In genomic region chr11:2526808-2527381, GRCh38 we compare ENCODE assay signal across 8 cellular contexts.
DNase-seq lines count a peak whose midpoint lies in the region; ATAC-seq, FAIRE-seq and TF ChIP-seq lines count a peak whose summit lies in the region.

No MANE protein-coding gene starts in this region.

- no TSS peak for BruUV-seq in GM12878 (replicated peaks; lab: Mats Ljungman, UMichigan)

- no peaks in the 10 kb centered on the region for H3K36me3 Mint-ChIP-seq in natural killer cell

- H3K4me3 Mint-ChIP-seq in natural killer cell = no peak overlapping the region

- DNase-seq in BE2C = peak; percentile 3
- DNase-seq in Kasumi-1 (lab: John Stamatoyannopoulos, UW) = peak; percentile 66 to 71
- DNase-seq in GM12878 (ENCODE audit: low read depth, low spot score) = no peak
- DNase-seq in natural killer cell = peak; percentile 15
- DNase-seq in HK-2 (ENCODE audit: unreplicated experiment) = no peak

- no peak overlapping the region for H3K4me3 ChIP-seq in BE2C (ENCODE audit: low read depth, low read length)
- peak overlapping the region; percentile 6; the same call in 1 of the 2 replicates for H3K4me3 ChIP-seq in GM12878

- FAIRE-seq in GM12878 (lab: Jason Lieb, UNC) = peak; percentile 70

- peak; percentile 70 for ATAC-seq in GM19043 (IDR thresholded peaks at IDR 0.05; ENCODE audit: low read depth, unreplicated experiment)
- peak; percentile 92 for ATAC-seq in GM12878
- peak in 1 of 3 donors; percentile 29 for ATAC-seq in natural killer cell
- ATAC-seq in GM19467 (IDR thresholded peaks at IDR 0.05; ENCODE audit: unreplicated experiment) = no peak
- no peak for ATAC-seq in HG03460 (IDR thresholded peaks at IDR 0.05; ENCODE audit: unreplicated experiment)

- no peaks in the 10 kb centered on the region for H4K20me1 ChIP-seq in GM12878 (ENCODE audit: control insufficient read depth, insufficient read depth)

- RAD21 ChIA-PET in GM12878 (lab: Charles Lee; ENCODE audit: unreplicated experiment) = no interaction called here

- H3K4me2 ChIP-seq in GM12878 (ENCODE audit: control insufficient read depth, insufficient read depth) = peak overlapping the region; percentile 62; the same call in 1 of the 2 replicates

- POLR2A ChIA-PET in GM12878 (lab: Charles Lee) = no interaction called here

- H3K9ac ChIP-seq in GM12878 (ENCODE audit: control insufficient read depth, insufficient read depth, low read length) = peak overlapping the region; percentile 37; the same call in 1 of the 2 replicates

- TF ChIP-seq CTCF in BE2C (IDR thresholded peaks at IDR 0.05; ENCODE audit: low read depth, low read length) (no peak), GM12878 (IDR thresholded peaks at IDR 0.05 in 2 of 3, conservative IDR thresholded peaks at IDR 0.05 in 1 of 3; ENCODE audit: control insufficient read depth in 2 of 3, extremely low read depth in 1 of 3, insufficient read depth in 1 of 3, low read depth in 3 of 3, low read length in 3 of 3) (peak; percentile 30 to 45 (median 43)), natural killer cell (IDR thresholded peaks at IDR 0.05) (no peak)

- CTCF ChIA-PET in GM12878 (lab: Yijun Ruan, JAX) = interaction anchor here (1.0 kb wide), 1 partner anchor 106 kb away, joined by 3 read pairs; no protein-coding TSS in a partner anchor

- H3K27me3 ChIP-seq in BE2C = no peaks in the 10 kb centered on the region
- no peaks in the 10 kb centered on the region for H3K27me3 ChIP-seq in GM12878 (replicated peaks in 1 of 2; ENCODE audit: control insufficient read depth in 2 of 2, insufficient read depth in 2 of 2, low read length in 1 of 2)

- no peak overlapping the region for H3K27ac ChIP-seq in GM12878 (ENCODE audit: control insufficient read depth, insufficient read depth)

- in situ Hi-C loops in GM12878 (cut with MboI) = no loop called here

- H3K4me1 ChIP-seq in BE2C (no peaks in the 10 kb centered on the region), GM12878 (ENCODE audit: control insufficient read depth, insufficient read depth, low read length) (peaks cover 10% of the 10 kb centered on the region)

- intact Hi-C loops in GM12878 (cut with micrococcal nuclease; ENCODE audit: unreplicated experiment) (no loop called here), natural killer cell (cut with micrococcal nuclease) (no loop called here)

- TF ChIP-seq EP300 in GM12878 (IDR thresholded peaks at IDR 0.05; ENCODE audit: borderline replicate concordance in 1 of 2, control insufficient read depth in 1 of 2, low read depth in 2 of 2, low read length in 2 of 2) = peak; percentile 26 to 69; a peak in 1 of 4 replicates

- peak overlapping the region; percentile 41 for H2AFZ ChIP-seq in GM12878 (ENCODE audit: control insufficient read depth, low read depth, low read length)

- no peaks in the 10 kb centered on the region for H3K36me3 ChIP-seq in BE2C
- no peaks in the 10 kb centered on the region for H3K36me3 ChIP-seq in GM12878 (ENCODE audit: control insufficient read depth in 2 of 2, insufficient read depth in 2 of 2, low read length in 1 of 2)

- SMC1A ChIA-PET in GM12878 (lab: Charles Lee; ENCODE audit: uncharacterized antibody, unreplicated experiment) = no interaction called here

- TF ChIP-seq POLR2A in GM12878 (IDR thresholded peaks at IDR 0.05; ENCODE audit: low read depth, low read length) = no peak

- peaks cover 0 to 5% of the 10 kb centered on the region in 2 donors for H3K4me1 Mint-ChIP-seq in natural killer cell

- 6% methylated on average over 25 of the region's 25 CpGs for WGBS in GM12878 (ENCODE audit: insufficient coverage, insufficient replicate concordance, low lambda C conversion rate, missing lambda C conversion rate)

- H3K9me3 ChIP-seq in BE2C (no peaks in the 10 kb centered on the region), GM12878 (replicated peaks; ENCODE audit: control insufficient read depth, insufficient read depth, low read length) (no peaks in the 10 kb centered on the region)

- TF ChIP-seq RAD21 in GM12878 (IDR thresholded peaks at IDR 0.05; ENCODE audit: insufficient read depth, low read depth, low read length) = no peak

- H3K27ac Mint-ChIP-seq in natural killer cell = no peak overlapping the region

- H3K79me2 ChIP-seq in GM12878 (ENCODE audit: control insufficient read depth, insufficient read depth, low read length) = no peaks in the 10 kb centered on the region

- H3K27me3 Mint-ChIP-seq in natural killer cell (ENCODE audit: low read depth in 2 of 2) = peaks cover 22 to 27% of the 10 kb centered on the region in 2 donors

- no peaks in the 10 kb centered on the region for H3K9me3 Mint-ChIP-seq in natural killer cell

TF ChIP-seq in GM12878, 131 proteins besides CTCF, POLR2A, EP300 and RAD21:
- TF ChIP-seq SRF (IDR thresholded peaks at IDR 0.05; ENCODE audit: low read depth in 2 of 2, low read length in 2 of 2) = 0 out of 4 replicates have a peak, but pooled peaks of 1 of the 2 experiments have one; percentile 6
- no peak for TF ChIP-seq ETV6 (conservative IDR thresholded peaks at IDR 0.05 in 1 of 2, IDR thresholded peaks at IDR 0.05 in 1 of 2; ENCODE audit: borderline replicate concordance in 1 of 2, low read depth in 1 of 2)
- peak; percentile 64 for TF ChIP-seq RELB (IDR thresholded peaks at IDR 0.05; ENCODE audit: low read depth)
- TF ChIP-seq HSF1 (IDR thresholded peaks at IDR 0.05; ENCODE audit: low read depth, low read length) = no peak
- TF ChIP-seq MTA2 (IDR thresholded peaks at IDR 0.05; ENCODE audit: low read depth) = peak; percentile 39; the same call in 1 of the 2 replicates
- TF ChIP-seq SPI1 (IDR thresholded peaks at IDR 0.05; ENCODE audit: borderline replicate concordance, insufficient read depth, low read depth, low read length) = peak; percentile 99
- no peak for TF ChIP-seq ZNF207 (IDR thresholded peaks at IDR 0.05; ENCODE audit: borderline replicate concordance)
- 0 out of 2 replicates have a peak, but pooled peaks have one; percentile 35 for TF ChIP-seq CHD2 (IDR thresholded peaks at IDR 0.05; ENCODE audit: borderline replicate concordance, low read depth, low read length)
- 0 out of 2 replicates have a peak, but pooled peaks have one; percentile 15 for TF ChIP-seq TBL1XR1 (IDR thresholded peaks at IDR 0.05; ENCODE audit: low read depth, low read length)
- TF ChIP-seq MEF2B (IDR thresholded peaks at IDR 0.05; ENCODE audit: partially characterized antibody, poor library complexity, severe bottlenecking) = peak; percentile 13
- TF ChIP-seq RCOR1 (conservative IDR thresholded peaks at IDR 0.05; ENCODE audit: low read depth, low read length) = 0 out of 2 replicates have a peak, but pooled peaks have one; percentile 62
- TF ChIP-seq SIN3A (IDR thresholded peaks at IDR 0.05; ENCODE audit: low read depth, low read length) = no peak
- peak; percentile 15 to 34; a peak in 1 of 4 replicates for TF ChIP-seq BHLHE40 (IDR thresholded peaks at IDR 0.05; ENCODE audit: borderline replicate concordance in 1 of 2, low read depth in 2 of 2, low read length in 1 of 2)
- no peak for TF ChIP-seq STAT3 (IDR thresholded peaks at IDR 0.05; ENCODE audit: low read depth, low read length)
- TF ChIP-seq ZNF622 (IDR thresholded peaks at IDR 0.05) = no peak
- TF ChIP-seq SMC3 (IDR thresholded peaks at IDR 0.05; ENCODE audit: borderline replicate concordance, low read length) = peak; percentile 19; the same call in 1 of the 2 replicates
- TF ChIP-seq IKZF2 (IDR thresholded peaks at IDR 0.05) = peak; percentile 90 to 92
- peak; percentile 92 for TF ChIP-seq DPF2 (IDR thresholded peaks at IDR 0.05)
- TF ChIP-seq SUPT20H (IDR thresholded peaks at IDR 0.05; ENCODE audit: borderline replicate concordance, control insufficient read depth, low read depth, low read length) = no peak
- TF ChIP-seq TCF7 (IDR thresholded peaks at IDR 0.05; ENCODE audit: borderline replicate concordance) = no peak
- TF ChIP-seq IKZF1 (conservative IDR thresholded peaks at IDR 0.05) = peak; percentile 95
- 0 out of 2 replicates have a peak, but pooled peaks have one; percentile 62 for TF ChIP-seq TCF12 (IDR thresholded peaks at IDR 0.05; ENCODE audit: low read depth, low read length)
- peak; percentile 79; the same call in 1 of the 2 replicates for TF ChIP-seq IRF4 (IDR thresholded peaks at IDR 0.05; ENCODE audit: low read depth, low read length)
- TF ChIP-seq RUNX3 (IDR thresholded peaks at IDR 0.05; ENCODE audit: low read length) = peak; percentile 46
- peak; percentile 61; the same call in 1 of the 2 replicates for TF ChIP-seq GATAD2B (conservative IDR thresholded peaks at IDR 0.05; ENCODE audit: low read depth)
- TF ChIP-seq EED (IDR thresholded peaks at IDR 0.05; ENCODE audit: low read depth) = peak; percentile 91

Comparison
In these comparisons a context has a peak if more than half of its experiments do, and no peak if none do; other contexts are left out.
1. DNase-seq: peak in BE2C (single experiment), Kasumi-1 (2 of 2) and natural killer cell (single experiment); none in GM12878 (single experiment) and HK-2 (single experiment).
2. CTCF ChIP-seq: peak in GM12878 (3 of 3); none in BE2C (single experiment) and natural killer cell (single experiment).
3. ATAC-seq: peak in GM19043 (single experiment) and GM12878 (single experiment); none in GM19467 (single experiment) and HG03460 (single experiment).